ENCODE assay signal across 31 cellular contexts in genomic region chr6:105251689-105252088, GRCh38.
"Had no signal": no experiment of that assay in that cellular context is flagged by ENCODE, and none has a peak within 500 bp of the region (broad histone marks: within the 10 kb centered on the region; RNA-seq: fewer than 3 reads in every experiment).

No MANE protein-coding gene starts in this region.

- H3K9me3 ChIP-seq: adrenal gland, ascending aorta, breast epithelium, colonic mucosa, gastrocnemius medialis, heart left ventricle had no signal

- ATAC-seq: activated CD4-positive, CD25-positive, alpha-beta regulatory T cell treated with anti-CD3 and anti-CD28 coated beads, Interleukin-2, amount 50 U/mL, for 24 hours; activated CD8-positive, alpha-beta T cell treated with anti-CD3 and anti-CD28 coated beads for 36 hours; activated naive CD8-positive, alpha-beta T cell treated with anti-CD3 and anti-CD28 coated beads, Interleukin-2, amount 50 U/mL, for 24 hours; esophagus mucosa; foreskin keratinocyte; gastrocnemius medialis; heart left ventricle; T-helper 17 cell had no signal

- H3K27me3 ChIP-seq: adrenal gland, ascending aorta, breast epithelium, cardiac muscle cell, colonic mucosa, dorsolateral prefrontal cortex, gastrocnemius medialis, heart left ventricle had no signal

- H3K36me3 ChIP-seq: adrenal gland, ascending aorta, breast epithelium, cardiac muscle cell, colonic mucosa, gastrocnemius medialis, heart left ventricle, WERI-Rb-1 had no signal

- H3K27ac ChIP-seq: adrenal gland, ascending aorta, breast epithelium, cardiac muscle cell, colonic mucosa, dorsolateral prefrontal cortex, foreskin keratinocyte, gastrocnemius medialis, heart left ventricle, WERI-Rb-1 had no signal

- H3K4me3 ChIP-seq: adrenal gland, ascending aorta, breast epithelium, cardiac muscle cell, colonic mucosa, dorsolateral prefrontal cortex, gastrocnemius medialis, heart left ventricle had no signal

- DNase-seq: activated B cell treated with CpG ODN at 0.5 μM for 24 hours; activated CD4-positive, alpha-beta T cell treated with anti-CD3 and anti-CD28 coated beads for 48 hours; activated CD4-positive, alpha-beta T cell treated with anti-CD3 and anti-CD28 coated beads, Interleukin-2, amount 50 U/mL, for 1 hour; activated CD4-positive, alpha-beta T cell treated with anti-CD3 and anti-CD28 coated beads, Interleukin-2, amount 50 U/mL, for 48 hours; activated CD8-positive, alpha-beta memory T cell treated with anti-CD3 and anti-CD28 coated beads for 24 hours; activated CD8-positive, alpha-beta T cell treated with anti-CD3 and anti-CD28 coated beads for 36 hours; activated effector memory CD4-positive, alpha-beta T cell treated with anti-CD3 and anti-CD28 coated beads, Interleukin-2, amount 50 U/mL, for 16 hours; activated naive CD4-positive, alpha-beta T cell treated with anti-CD3 and anti-CD28 coated beads for 36 hours; activated naive CD8-positive, alpha-beta T cell treated with anti-CD3 and anti-CD28 coated beads for 36 hours; activated naive CD8-positive, alpha-beta T cell treated with anti-CD3 and anti-CD28 coated beads, Interleukin-2, amount 50 U/mL, for 24 hours; activated T-cell treated with anti-CD3 and anti-CD28 coated beads, Interleukin-2, amount 50 U/mL, for 1 hour; activated T-cell treated with anti-CD3 and anti-CD28 coated beads, Interleukin-2, amount 50 U/mL, for 48 hours; adrenal gland; central memory CD4-positive, alpha-beta T cell; cerebellar nuclear complex; colonic mucosa; dorsolateral prefrontal cortex; effector memory CD4-positive, alpha-beta T cell; endodermal cell; foreskin keratinocyte; gastrocnemius medialis; glutamatergic neuron; heart left ventricle; T-helper 17 cell; T1000; WERI-Rb-1 had no signal

- H3K4me1 ChIP-seq: adrenal gland, ascending aorta, breast epithelium, colonic mucosa, foreskin keratinocyte had no signal
